In genomic region chr5:132260051-132260450, GRCh38 we compare ENCODE assay signal across 1 cellular context.
TF ChIP-seq lines count a peak whose summit lies in the region.

No MANE protein-coding gene starts in this region.

TF ChIP-seq in K562, 482 proteins besides CTCF, POLR2A, EP300 and RAD21:
- TF ChIP-seq PCBP2 (IDR thresholded peaks at IDR 0.05; ENCODE audit: low read depth, low read length, poor library complexity, severe bottlenecking) (no peak), EGR1 (conservative IDR thresholded peaks at IDR 0.05) (peak; percentile 57), MLLT1 (IDR thresholded peaks at IDR 0.05) (peak in 1 of 2 experiments; percentile 44; a peak in 1 of 4 replicates)
